Comparison of ENCODE assay signal across 2 cellular contexts in genomic region chr2:173999724-174000123, GRCh38.
TF ChIP-seq lines count a peak whose summit lies in the region.

No MANE protein-coding gene starts in this region.

TF ChIP-seq in GM23338, 12 proteins besides CTCF, POLR2A, EP300 and RAD21:
- no peak for TF ChIP-seq ETS1 (IDR thresholded peaks at IDR 0.05)
- no peak for TF ChIP-seq ZNF114 (CRISPR knock-in tag; IDR thresholded peaks at IDR 0.05)
- no peak for TF ChIP-seq STAT1 (IDR thresholded peaks at IDR 0.05; ENCODE audit: unreplicated experiment)
- TF ChIP-seq JUNB (IDR thresholded peaks at IDR 0.05; ENCODE audit: unreplicated experiment) = no peak
- no peak for TF ChIP-seq NANOG (IDR thresholded peaks at IDR 0.05; ENCODE audit: borderline replicate concordance)
- TF ChIP-seq EZH2 (IDR thresholded peaks at IDR 0.05; ENCODE audit: low read depth, unreplicated experiment) = no peak
- no peak for TF ChIP-seq CREB1 (CRISPR knock-in tag; IDR thresholded peaks at IDR 0.05; ENCODE audit: low read depth)

TF ChIP-seq in H1, 55 proteins besides CTCF, POLR2A, EP300 and RAD21:
- TF ChIP-seq POLR2AphosphoS5 (IDR thresholded peaks at IDR 0.05; ENCODE audit: low read depth, low read length) (no peak), CBX8 (IDR thresholded peaks at IDR 0.05; ENCODE audit: borderline replicate concordance, low read depth, low read length) (no peak), NRF1 (IDR thresholded peaks at IDR 0.05; ENCODE audit: low read depth, low read length) (no peak), CHD1 (IDR thresholded peaks at IDR 0.05; ENCODE audit: low read depth, low read length) (no peak), CREB1 (IDR thresholded peaks at IDR 0.05) (no peak), MAFK (IDR thresholded peaks at IDR 0.05; ENCODE audit: low read depth, low read length) (no peak)
- TF ChIP-seq, protein P1, sequence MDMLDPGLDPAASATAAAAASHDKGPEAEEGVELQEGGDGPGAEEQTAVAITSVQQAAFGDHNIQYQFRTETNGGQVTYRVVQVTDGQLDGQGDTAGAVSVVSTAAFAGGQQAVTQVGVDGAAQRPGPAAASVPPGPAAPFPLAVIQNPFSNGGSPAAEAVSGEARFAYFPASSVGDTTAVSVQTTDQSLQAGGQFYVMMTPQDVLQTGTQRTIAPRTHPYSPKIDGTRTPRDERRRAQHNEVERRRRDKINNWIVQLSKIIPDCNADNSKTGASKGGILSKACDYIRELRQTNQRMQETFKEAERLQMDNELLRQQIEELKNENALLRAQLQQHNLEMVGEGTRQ (IDR thresholded peaks at IDR 0.05; ENCODE audit: low read length) = no peak
